1 cellular context compared by ENCODE assay signal in genomic region chr1:58546520-58547308, GRCh38.
TF ChIP-seq lines count a peak whose summit lies in the region.

TSS of gene OMA1 (minus strand) at chr1:58546726. CDS start at chr1:58539294, 7,432 bp downstream.

TF ChIP-seq in GM12878, 131 proteins besides CTCF, POLR2A, EP300 and RAD21 (continued from another document):
- TF ChIP-seq ZNF384 (IDR thresholded peaks at IDR 0.05; ENCODE audit: borderline replicate concordance, low read depth, low read length), result 0 out of 2 replicates have a peak, but pooled peaks have one; percentile 16
- TF ChIP-seq RFX5 (IDR thresholded peaks at IDR 0.05; ENCODE audit: low read depth, low read length), result no peak
- TF ChIP-seq KLF5 (IDR thresholded peaks at IDR 0.05; ENCODE audit: partially characterized antibody), result peak; percentile 56
- peak; percentile 13; the same call in 1 of the 2 replicates for TF ChIP-seq BACH1 (IDR thresholded peaks at IDR 0.05; ENCODE audit: borderline replicate concordance)
- no peak for TF ChIP-seq FOXM1 (IDR thresholded peaks at IDR 0.05; ENCODE audit: low read depth, low read length)
- TF ChIP-seq SMC3 (IDR thresholded peaks at IDR 0.05; ENCODE audit: borderline replicate concordance, low read length), result peak; percentile 92
- no peak for TF ChIP-seq WRNIP1 (IDR thresholded peaks at IDR 0.05; ENCODE audit: borderline replicate concordance, low read depth, low read length)
- peak; percentile 55; the same call in 1 of the 2 replicates for TF ChIP-seq PKNOX1 (IDR thresholded peaks at IDR 0.05)
- TF ChIP-seq MEF2A (IDR thresholded peaks at IDR 0.05; ENCODE audit: insufficient read depth, low read depth, low read length), result no peak
- TF ChIP-seq EGR1 (IDR thresholded peaks at IDR 0.05; ENCODE audit: borderline replicate concordance in 1 of 2, low read depth in 2 of 2, low read length in 2 of 2), result peak in 1 of 2 experiments; percentile 35; a peak in 2 of 3 replicates
- peak; percentile 53; the same call in 1 of the 2 replicates for TF ChIP-seq IRF3 (IDR thresholded peaks at IDR 0.05)
- TF ChIP-seq RUNX3 (IDR thresholded peaks at IDR 0.05; ENCODE audit: low read length), result peak; percentile 65
- no peak for TF ChIP-seq USF2 (IDR thresholded peaks at IDR 0.05; ENCODE audit: borderline replicate concordance, low read depth, low read length)
- TF ChIP-seq PAX8 (IDR thresholded peaks at IDR 0.05), result no peak
- TF ChIP-seq NRF1 (conservative IDR thresholded peaks at IDR 0.05; ENCODE audit: low read depth, low read length), result peak; percentile 64
- TF ChIP-seq BCL3 (IDR thresholded peaks at IDR 0.05; ENCODE audit: borderline replicate concordance, insufficient read depth, low read depth, low read length, poor library complexity, severe bottlenecking), result no peak
- peak; percentile 46; the same call in 1 of the 2 replicates for TF ChIP-seq CHD2 (IDR thresholded peaks at IDR 0.05; ENCODE audit: borderline replicate concordance, low read depth, low read length)
- TF ChIP-seq TCF3 (IDR thresholded peaks at IDR 0.05; ENCODE audit: borderline replicate concordance, insufficient read depth, low read depth, low read length), result peak; percentile 88; the same call in 1 of the 2 replicates
- TF ChIP-seq RELA (IDR thresholded peaks at IDR 0.05; ENCODE audit: borderline replicate concordance, partially characterized antibody), result peak; percentile 69
- 0 out of 2 replicates have a peak, but pooled peaks have one; percentile 26 for TF ChIP-seq ZBED1 (IDR thresholded peaks at IDR 0.05; ENCODE audit: borderline replicate concordance)
- TF ChIP-seq EED (IDR thresholded peaks at IDR 0.05; ENCODE audit: low read depth), result peak; percentile 78
- TF ChIP-seq PAX5 (IDR thresholded peaks at IDR 0.05; ENCODE audit: borderline replicate concordance, low read depth, low read length), result 0 out of 2 replicates have a peak, but pooled peaks have one; percentile 28
- TF ChIP-seq JUNB (IDR thresholded peaks at IDR 0.05), result no peak
- 0 out of 2 replicates have a peak, but pooled peaks have one; percentile 50 for TF ChIP-seq ZNF207 (IDR thresholded peaks at IDR 0.05; ENCODE audit: borderline replicate concordance)
- TF ChIP-seq BHLHE40 (IDR thresholded peaks at IDR 0.05; ENCODE audit: borderline replicate concordance in 1 of 2, low read depth in 2 of 2, low read length in 1 of 2), result peak; percentile 54 to 59; a peak in 2 of 4 replicates
- TF ChIP-seq BMI1 (IDR thresholded peaks at IDR 0.05; ENCODE audit: borderline replicate concordance), result no peak
- peak; percentile 47; the same call in 1 of the 2 replicates for TF ChIP-seq GATAD2B (conservative IDR thresholded peaks at IDR 0.05; ENCODE audit: low read depth)
- no peak for TF ChIP-seq IRF5 (IDR thresholded peaks at IDR 0.05; ENCODE audit: borderline replicate concordance)
- no peak for TF ChIP-seq STAT3 (IDR thresholded peaks at IDR 0.05; ENCODE audit: low read depth, low read length)
- TF ChIP-seq ZBTB40 (IDR thresholded peaks at IDR 0.05; ENCODE audit: borderline replicate concordance), result peak; percentile 81
- no peak for TF ChIP-seq JUND (IDR thresholded peaks at IDR 0.05; ENCODE audit: low read depth, low read length)
- TF ChIP-seq CBFB (IDR thresholded peaks at IDR 0.05; ENCODE audit: low read depth), result 0 out of 2 replicates have a peak, but pooled peaks have one; percentile 41
- peak; percentile 85 for TF ChIP-seq POLR2AphosphoS5 (IDR thresholded peaks at IDR 0.05; ENCODE audit: low read length)
- peak; percentile 25; the same call in 1 of the 2 replicates for TF ChIP-seq RELB (IDR thresholded peaks at IDR 0.05; ENCODE audit: low read depth)
- peak; percentile 66; the same call in 1 of the 2 replicates for TF ChIP-seq TCF12 (IDR thresholded peaks at IDR 0.05; ENCODE audit: low read depth, low read length)
- TF ChIP-seq FOS (IDR thresholded peaks at IDR 0.05; ENCODE audit: borderline replicate concordance, extremely low read depth, insufficient read length), result no peak
- TF ChIP-seq ATF2 (IDR thresholded peaks at IDR 0.05; ENCODE audit: low read length), result no peak
- TF ChIP-seq SRF (IDR thresholded peaks at IDR 0.05; ENCODE audit: low read depth in 2 of 2, low read length in 2 of 2), result peak; percentile 38 to 69; a peak in 3 of 4 replicates
- peak; percentile 79 for TF ChIP-seq SPI1 (IDR thresholded peaks at IDR 0.05; ENCODE audit: borderline replicate concordance, insufficient read depth, low read depth, low read length)
- peak; percentile 27; the same call in 1 of the 2 replicates for TF ChIP-seq E2F4 (IDR thresholded peaks at IDR 0.05; ENCODE audit: low read depth, low read length)
- TF ChIP-seq YY1 (IDR thresholded peaks at IDR 0.05; ENCODE audit: low read depth, low read length), result peak; percentile 90
- peak; percentile 90 for TF ChIP-seq HDGF (IDR thresholded peaks at IDR 0.05)
- TF ChIP-seq E4F1 (IDR thresholded peaks at IDR 0.05; ENCODE audit: borderline replicate concordance, partially characterized antibody), result peak; percentile 62
- peak; percentile 50; the same call in 1 of the 2 replicates for TF ChIP-seq CREB1 (IDR thresholded peaks at IDR 0.05; ENCODE audit: low read depth)
- no peak for TF ChIP-seq MEF2B (IDR thresholded peaks at IDR 0.05; ENCODE audit: partially characterized antibody, poor library complexity, severe bottlenecking)
